22 cellular contexts compared by ENCODE assay signal in the genomic region with DNA sequence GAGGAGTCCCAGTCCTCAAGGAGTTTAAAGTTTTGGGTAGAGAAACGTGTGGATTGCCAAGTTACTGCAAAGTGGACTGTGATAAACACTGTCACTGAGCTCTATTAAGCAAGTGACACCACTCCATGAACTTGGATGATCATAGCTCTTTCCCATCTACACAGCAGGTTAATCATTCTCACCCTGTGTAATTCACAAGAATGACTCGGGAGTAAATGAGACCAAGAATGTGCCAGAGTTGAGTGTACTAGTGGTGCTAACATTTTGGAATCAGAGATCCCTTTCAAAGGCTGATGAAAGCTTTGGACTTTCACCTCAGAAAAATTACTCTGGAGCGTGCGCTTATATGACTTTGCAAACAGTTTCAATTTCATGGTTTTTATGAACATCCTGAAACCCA.
DNase-seq lines count a peak whose midpoint lies in the region; ATAC-seq, FAIRE-seq and TF ChIP-seq lines count a peak whose summit lies in the region.
"Had no signal": no experiment of that assay in that cellular context is flagged by ENCODE, and none has a peak within 500 bp of the region (broad histone marks: within the 10 kb centered on the region; RNA-seq: fewer than 3 reads in every experiment).

No MANE protein-coding gene starts in this region.

- CTCF ChIA-PET in A549 (lab: Yijun Ruan, JAX) = no interaction called here

- WGBS in A549 (ENCODE audit: missing lambda C conversion rate) = 44% methylated on average over 4 of the region's 4 CpGs

- TF ChIP-seq CTCF in A549 (IDR thresholded peaks at IDR 0.05) = no peak

- no peak for TF ChIP-seq RAD21 in A549 (conservative IDR thresholded peaks at IDR 0.05 in 1 of 2, IDR thresholded peaks at IDR 0.05 in 1 of 2)

- no peak; a peak in 1 of 6 replicates for ATAC-seq in A549
- peak; percentile 76 for ATAC-seq in left lobe of liver
- no peak for ATAC-seq in HG03565 (IDR thresholded peaks at IDR 0.05; ENCODE audit: unreplicated experiment)
- no peak for ATAC-seq in HG02852 (IDR thresholded peaks at IDR 0.05; ENCODE audit: unreplicated experiment)
- ATAC-seq: effector memory CD8-positive, alpha-beta T cell; esophagus mucosa; PC-3; sciatic nerve had no signal

- H3K4me1 ChIP-seq in A549 (peaks cover 18% of the 10 kb centered on the region; the same call in 2 of the 3 replicates), Karpas-422 (ENCODE audit: low read length) (peaks cover 39% of the 10 kb centered on the region)
- peaks cover 30% of the 10 kb centered on the region for H3K4me1 ChIP-seq in effector memory CD4-positive, alpha-beta T cell (ENCODE audit: control insufficient read depth, insufficient read depth, low read length, poor library complexity, severe bottlenecking)

- no peaks in the 10 kb centered on the region for H3K36me3 ChIP-seq in Karpas-422 (ENCODE audit: insufficient read depth, low read length)
- no peaks in the 10 kb centered on the region for H3K36me3 ChIP-seq in effector memory CD4-positive, alpha-beta T cell (ENCODE audit: control insufficient read depth, insufficient read depth, low read length)

- intact Hi-C loops in posterior cingulate gyrus (cut with DNase I) = no loop called here

- H3K27ac ChIP-seq in A549 (no peak overlapping the region; a peak in 1 of 6 replicates), Karpas-422 (ENCODE audit: low read length) (no peak overlapping the region)
- H3K27ac ChIP-seq in effector memory CD4-positive, alpha-beta T cell (ENCODE audit: insufficient read depth, low read length, poor library complexity, severe bottlenecking) = peak overlapping the region; percentile 55

- FAIRE-seq in A549 (lab: Jason Lieb, UNC) = no peak
- FAIRE-seq: colon, frontal cortex had no signal

- TF ChIP-seq EP300 in A549 (IDR thresholded peaks at IDR 0.05) = no peak

- no peak for DNase-seq in A549 (ENCODE audit: low read depth in 1 of 2, low spot score in 1 of 2)
- no peak for DNase-seq in Karpas-422
- no peak for DNase-seq in effector memory CD4-positive, alpha-beta T cell
- DNase-seq in left lobe of liver (ENCODE audit: low spot score) = no peak
- no peak for DNase-seq in posterior cingulate gyrus
- no peak for DNase-seq in NCI-H345 (lab: John Stamatoyannopoulos, UW)
- DNase-seq: activated CD4-positive, alpha-beta T cell treated with anti-CD3 and anti-CD28 coated beads for 48 hours; activated naive CD8-positive, alpha-beta T cell treated with anti-CD3 and anti-CD28 coated beads, Interleukin-2, amount 50 U/mL, for 24 hours; C1 segment of cervical spinal cord; DMS 273 treated with DMSO at 0.1 percent for 48 hours; effector memory CD8-positive, alpha-beta T cell; H7; NCI-H187 treated with DMSO at 0.1 percent for 48 hours; NCI-H748 treated with DMSO at 0.1 percent for 48 hours; PC-3; SIG-M5 had no signal

- POLR2A ChIA-PET in A549 (lab: Yijun Ruan, JAX) = no interaction called here

- H3K9me3 ChIP-seq in A549 (no peaks in the 10 kb centered on the region), Karpas-422 (ENCODE audit: low read length) (no peaks in the 10 kb centered on the region)
- no peaks in the 10 kb centered on the region for H3K9me3 ChIP-seq in effector memory CD4-positive, alpha-beta T cell (ENCODE audit: control insufficient read depth, low read length)

- H3K79me2 ChIP-seq in Karpas-422 (ENCODE audit: low read length) = no peaks in the 10 kb centered on the region

- H3K9me2 ChIP-seq in Karpas-422 (replicated peaks; ENCODE audit: insufficient read depth, low read length) = no peaks in the 10 kb centered on the region

- H4K20me1 ChIP-seq in Karpas-422 (ENCODE audit: insufficient read depth, low read depth, low read length) = peaks cover 24% of the 10 kb centered on the region; the same call in 1 of the 2 replicates

- H3K4me3 ChIP-seq in A549 = no peak overlapping the region
- no peak overlapping the region for H3K4me3 ChIP-seq in Karpas-422 (ENCODE audit: low read length)
- no peak overlapping the region for H3K4me3 ChIP-seq in effector memory CD4-positive, alpha-beta T cell (ENCODE audit: insufficient read depth, low read depth, low read length, poor library complexity, severe bottlenecking)

- no peaks in the 10 kb centered on the region for H3K27me3 ChIP-seq in Karpas-422 (ENCODE audit: low read length)
- H3K27me3 ChIP-seq in effector memory CD4-positive, alpha-beta T cell (replicated peaks; ENCODE audit: control insufficient read depth, insufficient read depth, low read length, poor library complexity, severe bottlenecking) = no peaks in the 10 kb centered on the region

- TF ChIP-seq POLR2A in A549 (IDR thresholded peaks at IDR 0.05; ENCODE audit: low read length) = no peak

- H3K4me2 ChIP-seq in A549 (peak overlapping the region; percentile 1; the same call in 1 of the 3 replicates), Karpas-422 (ENCODE audit: low read depth, low read length, poor library complexity, severe bottlenecking) (peak overlapping the region; percentile 61)

- H3K9ac ChIP-seq in Karpas-422 (ENCODE audit: low read length) = no peak overlapping the region

- H2AFZ ChIP-seq in Karpas-422 (ENCODE audit: low read length) = no peak overlapping the region

TF ChIP-seq in A549, 52 proteins besides CTCF, POLR2A, EP300 and RAD21:
- TF ChIP-seq, protein P1, sequence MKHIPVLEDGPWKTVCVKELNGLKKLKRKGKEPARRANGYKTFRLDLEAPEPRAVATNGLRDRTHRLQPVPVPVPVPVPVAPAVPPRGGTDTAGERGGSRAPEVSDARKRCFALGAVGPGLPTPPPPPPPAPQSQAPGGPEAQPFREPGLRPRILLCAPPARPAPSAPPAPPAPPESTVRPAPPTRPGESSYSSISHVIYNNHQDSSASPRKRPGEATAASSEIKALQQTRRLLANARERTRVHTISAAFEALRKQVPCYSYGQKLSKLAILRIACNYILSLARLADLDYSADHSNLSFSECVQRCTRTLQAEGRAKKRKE (CRISPR knock-in tag; IDR thresholded peaks at IDR 0.05; ENCODE audit: low read depth) = no peak
- TF ChIP-seq MYC (IDR thresholded peaks at IDR 0.05; ENCODE audit: borderline replicate concordance, low read length) (no peak), CEBPB (IDR thresholded peaks at IDR 0.05) (no peak), TFCP2L1 (CRISPR knock-in tag; IDR thresholded peaks at IDR 0.05) (no peak), NFE2L2 (conservative IDR thresholded peaks at IDR 0.05; ENCODE audit: low read length) (no peak), EHMT2 (IDR thresholded peaks at IDR 0.05; ENCODE audit: low read depth) (no peak), FOSB (CRISPR knock-in tag; IDR thresholded peaks at IDR 0.05) (no peak), HOXA7 (CRISPR knock-in tag; IDR thresholded peaks at IDR 0.05) (no peak), HEYL (CRISPR knock-in tag; IDR thresholded peaks at IDR 0.05) (no peak), ESRRA (IDR thresholded peaks at IDR 0.05; ENCODE audit: borderline replicate concordance, low read length) (no peak), RCOR1 (IDR thresholded peaks at IDR 0.05; ENCODE audit: low read depth, low read length) (no peak), CBX8 (IDR thresholded peaks at IDR 0.05) (no peak), HOXB13 (CRISPR knock-in tag; IDR thresholded peaks at IDR 0.05; ENCODE audit: low read depth) (no peak), CBX2 (IDR thresholded peaks at IDR 0.05; ENCODE audit: borderline replicate concordance, low read depth) (no peak), RNF2 (IDR thresholded peaks at IDR 0.05; ENCODE audit: borderline replicate concordance, low read depth) (no peak), POLR2AphosphoS2 (conservative IDR thresholded peaks at IDR 0.05; ENCODE audit: low read length) (no peak)
- TF ChIP-seq, protein P2, sequence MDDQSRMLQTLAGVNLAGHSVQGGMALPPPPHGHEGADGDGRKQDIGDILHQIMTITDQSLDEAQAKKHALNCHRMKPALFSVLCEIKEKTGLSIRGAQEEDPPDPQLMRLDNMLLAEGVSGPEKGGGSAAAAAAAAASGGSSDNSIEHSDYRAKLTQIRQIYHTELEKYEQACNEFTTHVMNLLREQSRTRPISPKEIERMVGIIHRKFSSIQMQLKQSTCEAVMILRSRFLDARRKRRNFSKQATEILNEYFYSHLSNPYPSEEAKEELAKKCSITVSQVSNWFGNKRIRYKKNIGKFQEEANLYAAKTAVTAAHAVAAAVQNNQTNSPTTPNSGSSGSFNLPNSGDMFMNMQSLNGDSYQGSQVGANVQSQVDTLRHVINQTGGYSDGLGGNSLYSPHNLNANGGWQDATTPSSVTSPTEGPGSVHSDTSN (IDR thresholded peaks at IDR 0.05) = no peak
- TF ChIP-seq, protein P3, sequence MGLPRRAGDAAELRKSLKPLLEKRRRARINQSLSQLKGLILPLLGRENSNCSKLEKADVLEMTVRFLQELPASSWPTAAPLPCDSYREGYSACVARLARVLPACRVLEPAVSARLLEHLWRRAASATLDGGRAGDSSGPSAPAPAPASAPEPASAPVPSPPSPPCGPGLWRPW (IDR thresholded peaks at IDR 0.05) = no peak
- TF ChIP-seq, protein P4, sequence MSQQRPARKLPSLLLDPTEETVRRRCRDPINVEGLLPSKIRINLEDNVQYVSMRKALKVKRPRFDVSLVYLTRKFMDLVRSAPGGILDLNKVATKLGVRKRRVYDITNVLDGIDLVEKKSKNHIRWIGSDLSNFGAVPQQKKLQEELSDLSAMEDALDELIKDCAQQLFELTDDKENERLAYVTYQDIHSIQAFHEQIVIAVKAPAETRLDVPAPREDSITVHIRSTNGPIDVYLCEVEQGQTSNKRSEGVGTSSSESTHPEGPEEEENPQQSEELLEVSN (IDR thresholded peaks at IDR 0.05; ENCODE audit: borderline replicate concordance, low read depth) = no peak
